14 cellular contexts compared by ENCODE assay signal in the genomic region with DNA sequence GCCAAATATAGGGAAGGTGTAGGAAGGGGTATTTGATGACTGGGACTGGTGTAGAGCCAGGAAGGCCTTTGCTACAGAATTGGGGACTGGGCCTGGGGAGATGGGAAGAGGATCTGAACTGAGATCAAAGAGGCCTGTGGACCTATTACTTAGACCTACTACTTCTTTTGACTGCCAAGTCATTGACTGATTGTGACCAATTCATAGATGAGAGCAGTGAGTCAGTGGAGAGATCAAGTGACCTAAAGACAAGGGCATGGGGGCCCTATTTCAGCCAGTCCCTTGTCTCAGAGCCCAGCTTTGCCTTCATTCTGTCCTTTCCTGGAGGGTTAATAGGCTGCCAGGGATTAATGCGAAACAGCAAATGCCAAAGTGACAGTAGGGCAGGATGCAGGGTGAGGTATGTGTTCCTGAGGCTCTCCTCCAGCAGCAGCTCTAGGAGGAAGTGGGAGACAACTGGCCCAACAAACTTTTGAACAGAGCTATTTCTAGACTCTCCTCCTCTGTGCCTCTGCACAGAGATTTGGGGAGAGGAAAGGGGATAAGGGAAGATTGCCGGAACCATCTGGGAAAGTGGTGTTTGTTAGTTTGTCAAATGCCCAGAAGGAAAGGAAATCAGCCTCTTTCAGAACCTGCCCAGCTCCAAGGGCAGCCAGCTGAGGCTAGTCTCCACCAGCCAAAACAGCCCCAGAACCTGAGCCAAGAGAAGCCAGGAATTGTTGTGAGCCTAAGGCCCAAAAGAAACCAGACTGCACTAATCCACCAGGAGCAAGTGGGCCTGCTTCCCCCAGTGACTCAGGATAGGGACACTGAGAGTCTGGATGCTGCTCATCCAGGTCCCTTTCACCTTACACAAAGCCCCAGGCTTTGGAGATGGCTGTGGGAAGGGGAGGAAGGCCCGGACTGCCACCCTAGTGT. TPM values are rescaled to one million over a fixed set of nuclear protein-coding genes. Genes with fewer than 3 reads are reported as not detected.
DNase-seq lines count a peak whose midpoint lies in the region; ATAC-seq and TF ChIP-seq lines count a peak whose summit lies in the region.
"Had no signal": no experiment of that assay in that cellular context is flagged by ENCODE, and none has a peak within 500 bp of the region (broad histone marks: within the 10 kb centered on the region; RNA-seq: fewer than 3 reads in every experiment).

No MANE protein-coding gene starts in this region.

- CTCF ChIA-PET in CD4-positive, alpha-beta memory T cell (lab: Charles Lee; ENCODE audit: partially characterized antibody), result interaction anchor here (1.3 to 17.8 kb wide), 5 partner anchors 13 to 43 kb away, joined by 3 to 214 read pairs (median 4); partner anchors contain the start of genes S100A5 and S100A6

- H3K4me1 Mint-ChIP-seq in T-helper 17 cell, result peaks cover 13% of the 10 kb centered on the region
- H3K4me1 Mint-ChIP-seq in CD4-positive, alpha-beta memory T cell, result peaks cover 0 to 8% (median 2%) of the 10 kb centered on the region in 4 donors

- no peaks in the 10 kb centered on the region for H3K27me3 Mint-ChIP-seq in T-helper 17 cell
- no peaks in the 10 kb centered on the region for H3K27me3 Mint-ChIP-seq in CD4-positive, alpha-beta memory T cell

- H3K9me3 Mint-ChIP-seq in CD4-positive, alpha-beta memory T cell, result no peaks in the 10 kb centered on the region

- POLR2A ChIA-PET in CD4-positive, alpha-beta memory T cell (lab: Charles Lee; ENCODE audit: partially characterized antibody), result interaction anchor here (1.1 to 2.1 kb wide), 2 partner anchors 14 to 18 kb away, joined by 3 to 9 read pairs; partner anchors contain the start of gene S100A6

- H3K4me3 Mint-ChIP-seq in T-helper 17 cell, result no peak overlapping the region
- no peak overlapping the region for H3K4me3 Mint-ChIP-seq in CD4-positive, alpha-beta memory T cell

- H3K4me3 ChIP-seq in right atrium auricular region, result no peak overlapping the region
- H3K4me3 ChIP-seq in skeletal muscle satellite cell (ENCODE audit: low read length), result no peak overlapping the region
- no peak overlapping the region for H3K4me3 ChIP-seq in colonic mucosa
- no peak overlapping the region for H3K4me3 ChIP-seq in CD4-positive, alpha-beta memory T cell (ENCODE audit: low read length in 2 of 2)
- H3K4me3 ChIP-seq: MG63, PC-9, transverse colon had no signal

- no peak for ATAC-seq in T-helper 17 cell

- no peaks in the 10 kb centered on the region for H3K36me3 Mint-ChIP-seq in T-helper 17 cell (ENCODE audit: low read depth)
- no peaks in the 10 kb centered on the region for H3K36me3 Mint-ChIP-seq in CD4-positive, alpha-beta memory T cell

- H3K36me3 ChIP-seq in right atrium auricular region (no peaks in the 10 kb centered on the region), skeletal muscle satellite cell (ENCODE audit: insufficient read depth, low read length) (no peaks in the 10 kb centered on the region), colonic mucosa (no peaks in the 10 kb centered on the region)
- no peaks in the 10 kb centered on the region for H3K36me3 ChIP-seq in CD4-positive, alpha-beta memory T cell (ENCODE audit: insufficient read depth, low read length)
- H3K36me3 ChIP-seq: MG63, transverse colon had no signal

- intact Hi-C loops in colonic mucosa (cut with DNase I), result no loop called here
- intact Hi-C loops in CD4-positive, alpha-beta memory T cell (cut with micrococcal nuclease), result no loop called here

- peak overlapping the region; percentile 77 for H3K27ac Mint-ChIP-seq in T-helper 17 cell
- H3K27ac Mint-ChIP-seq in CD4-positive, alpha-beta memory T cell, result no peak overlapping the region

- no peak for TF ChIP-seq CTCF in right atrium auricular region (IDR thresholded peaks at IDR 0.05)
- TF ChIP-seq CTCF in colonic mucosa (IDR thresholded peaks at IDR 0.05), result no peak

- H3K27ac ChIP-seq in right atrium auricular region (peak overlapping the region; percentile 31 to 55), colonic mucosa (no peak overlapping the region)
- no peak overlapping the region for H3K27ac ChIP-seq in CD4-positive, alpha-beta memory T cell (ENCODE audit: low read depth, low read length)
- H3K27ac ChIP-seq: PC-9 had no signal

- DNase-seq in GM03348 (ENCODE audit: low spot score) (peak; percentile 48), T-helper 17 cell (no peak), right atrium auricular region (ENCODE audit: low spot score) (no peak), colonic mucosa (no peak), RKO (ENCODE audit: low spot score) (no peak)
- DNase-seq in CD4-positive, alpha-beta memory T cell, result no peak
- DNase-seq in activated effector memory CD4-positive, alpha-beta T cell treated with anti-CD3 and anti-CD28 coated beads, Interleukin-2, amount 50 U/mL, for 16 hours, result no peak
- DNase-seq: activated CD4-positive, alpha-beta T cell treated with anti-CD3 and anti-CD28 coated beads, Interleukin-2, amount 50 U/mL, for 4 hours; MG63; PC-9; stimulated activated CD4-positive, alpha-beta T cell treated with anti-CD3 and anti-CD28 coated beads, Interleukin-4, amount 100 ng/mL, for 1 hour had no signal

- no peak overlapping the region for H3K4me2 ChIP-seq in skeletal muscle satellite cell (ENCODE audit: low read length)
- H3K4me2 ChIP-seq: PC-9 had no signal

- H3K9ac ChIP-seq in skeletal muscle satellite cell (ENCODE audit: low read depth, low read length) (peak overlapping the region; percentile 48), colonic mucosa (ENCODE audit: low read depth in 2 of 2, low read length in 2 of 2) (peak overlapping the region in 1 of 2 donors; percentile 12)

- H3K9me3 ChIP-seq in T-helper 17 cell (ENCODE audit: control insufficient read depth, low read length, poor library complexity, severe bottlenecking), result no peaks in the 10 kb centered on the region
- H3K9me3 ChIP-seq in right atrium auricular region, result no peaks in the 10 kb centered on the region
- H3K9me3 ChIP-seq in skeletal muscle satellite cell (replicated peaks; ENCODE audit: low read length), result no peaks in the 10 kb centered on the region
- no peaks in the 10 kb centered on the region for H3K9me3 ChIP-seq in colonic mucosa
- H3K9me3 ChIP-seq in CD4-positive, alpha-beta memory T cell (ENCODE audit: control insufficient read depth in 1 of 2, low read length in 2 of 2), result no peaks in the 10 kb centered on the region
- H3K9me3 ChIP-seq: transverse colon had no signal

- H3K27me3 ChIP-seq in right atrium auricular region, result no peaks in the 10 kb centered on the region
- no peaks in the 10 kb centered on the region for H3K27me3 ChIP-seq in skeletal muscle satellite cell (ENCODE audit: control insufficient read depth, insufficient read depth, low read length)
- H3K27me3 ChIP-seq in colonic mucosa, result no peaks in the 10 kb centered on the region
- H3K27me3 ChIP-seq in CD4-positive, alpha-beta memory T cell (ENCODE audit: insufficient read depth, low read length), result no peaks in the 10 kb centered on the region
- H3K27me3 ChIP-seq: MG63, transverse colon had no signal

- H3K4me1 ChIP-seq in right atrium auricular region (peaks cover 0 to 34% of the 10 kb centered on the region in 2 donors), skeletal muscle satellite cell (ENCODE audit: control insufficient read depth, insufficient read depth, low read length) (peaks cover 23% of the 10 kb centered on the region), colonic mucosa (no peaks in the 10 kb centered on the region)
- no peaks in the 10 kb centered on the region for H3K4me1 ChIP-seq in CD4-positive, alpha-beta memory T cell (ENCODE audit: insufficient read depth, low read length)

RNA-seq across cellular contexts. Expression of gene S100A3, which starts 4.9 kb away (rescaled TPM):
- total RNA-seq in T-helper 17 cell (not detected), right atrium auricular region (1 to 10 TPM; 1.8 to 3.4 TPM), colonic mucosa (under 1 TPM in 1 of 2 donors, not detected in 1; 0.61 TPM)
- 11.6 and 13.2 TPM in 2 replicates for total RNA-seq in skeletal muscle satellite cell (2012; rRNA removed)
- not detected for total RNA-seq in CD4-positive, alpha-beta memory T cell
- polyA plus RNA-seq in CD4-positive, alpha-beta memory T cell, result not detected
- total RNA-seq: frontal cortex had no signal

RNA-seq across cellular contexts. Expression of gene S100A4, which starts 8.3 kb away (rescaled TPM):
- total RNA-seq in T-helper 17 cell (1,000 to 10,000 TPM in 1 of 2 donors, 100 to 1,000 TPM in 1; 935 to 1,018 TPM), right atrium auricular region (100 to 1,000 TPM; 144 to 156 TPM), colonic mucosa (10 to 100 TPM; 41.8 to 83.8 TPM)
- total RNA-seq in skeletal muscle satellite cell (2012; rRNA removed), result 169 and 399 TPM in 2 replicates
- 100 to 1,000 TPM; 329 to 346 TPM for total RNA-seq in CD4-positive, alpha-beta memory T cell
- polyA plus RNA-seq in CD4-positive, alpha-beta memory T cell, result 1,000 to 10,000 TPM; 2,886 to 3,815 TPM

RNA-seq across cellular contexts. Expression of gene S100A2, which starts 11.7 kb away (rescaled TPM):
- total RNA-seq in T-helper 17 cell (under 1 TPM in 1 of 2 donors, not detected in 1; 0.52 TPM), right atrium auricular region (not detected), colonic mucosa (1 to 10 TPM; 1.0 to 2.4 TPM)
- total RNA-seq in skeletal muscle satellite cell (2012; rRNA removed), result 2.5 and 3.9 TPM in 2 replicates
- under 1 TPM in 1 of 2 experiments, not detected in 1; 0.87 TPM for total RNA-seq in CD4-positive, alpha-beta memory T cell
- 1 to 10 TPM; 1.0 to 1.7 TPM for polyA plus RNA-seq in CD4-positive, alpha-beta memory T cell
- total RNA-seq: frontal cortex had no signal

RNA-seq across cellular contexts. Expression of gene S100A5, which starts 13.2 kb away (rescaled TPM):
- total RNA-seq in T-helper 17 cell (1 to 10 TPM in 1 of 2 donors, not detected in 1; 1.1 TPM), right atrium auricular region (not detected), colonic mucosa (not detected)
- total RNA-seq in skeletal muscle satellite cell (2012; rRNA removed), result 1.3 TPM in 1 of 2 replicates, not detected in the other
- 1 to 10 TPM in 1 of 2 experiments, under 1 TPM in 1; 0.93 to 1.8 TPM for total RNA-seq in CD4-positive, alpha-beta memory T cell
- 1 to 10 TPM in 1 of 2 donors, not detected in 1; 1.5 TPM for polyA plus RNA-seq in CD4-positive, alpha-beta memory T cell
- total RNA-seq: frontal cortex, transverse colon had no signal

RNA-seq across cellular contexts. Expression of gene S100A6, which starts 18.2 kb away (rescaled TPM):
- 100 to 1,000 TPM; 303 to 331 TPM for total RNA-seq in T-helper 17 cell
- total RNA-seq in right atrium auricular region, result 100 to 1,000 TPM; 156 to 324 TPM
- 1,129 and 1,390 TPM in 2 replicates for total RNA-seq in skeletal muscle satellite cell (2012; rRNA removed)
- 1,000 to 10,000 TPM; 2,444 to 2,474 TPM for total RNA-seq in colonic mucosa
- 100 to 1,000 TPM; 342 to 356 TPM for total RNA-seq in CD4-positive, alpha-beta memory T cell
- polyA plus RNA-seq in CD4-positive, alpha-beta memory T cell, result 100 to 1,000 TPM; 848 to 918 TPM

Comparison
In these comparisons a context has a peak if more than half of its experiments do, and no peak if none do; other contexts are left out.
1. H3K27ac ChIP-seq: peak in right atrium auricular region (2 of 2); none in colonic mucosa (single experiment) and CD4-positive, alpha-beta memory T cell (single experiment).